10 cellular contexts compared by ENCODE assay signal in genomic region chr13:46728777-46729176, GRCh38.
DNase-seq lines count a peak whose midpoint lies in the region; ATAC-seq and TF ChIP-seq lines count a peak whose summit lies in the region.
"Had no signal": no experiment of that assay in that cellular context is flagged by ENCODE, and none has a peak within 500 bp of the region (broad histone marks: within the 10 kb centered on the region; RNA-seq: fewer than 3 reads in every experiment).

No MANE protein-coding gene starts in this region.

- no peaks in the 10 kb centered on the region for H3K4me1 Mint-ChIP-seq in activated T-cell treated with anti-CD3 and anti-CD28 coated beads, Interleukin-2, amount 50 U/mL, for 4 hours (ENCODE audit: low read depth)
- H3K4me1 Mint-ChIP-seq in Calu3 (ENCODE audit: low read depth, unreplicated experiment) = no peaks in the 10 kb centered on the region

- H3K27me3 Mint-ChIP-seq in activated T-cell treated with anti-CD3 and anti-CD28 coated beads, Interleukin-2, amount 50 U/mL, for 4 hours (ENCODE audit: low read depth) = no peaks in the 10 kb centered on the region
- no peaks in the 10 kb centered on the region for H3K27me3 Mint-ChIP-seq in Calu3 (ENCODE audit: unreplicated experiment)

- no peak overlapping the region for H2AFZ ChIP-seq in mammary epithelial cell (ENCODE audit: low read depth, low read length)

- no peaks in the 10 kb centered on the region for H3K9me3 ChIP-seq in mammary epithelial cell (replicated peaks; ENCODE audit: insufficient read depth, low read length)
- H3K9me3 ChIP-seq: HAP-1 had no signal

- H3K4me2 ChIP-seq in mammary epithelial cell (ENCODE audit: insufficient read depth, low read depth, low read length) = no peak overlapping the region

- no peak overlapping the region for H3K27ac Mint-ChIP-seq in Calu3 (ENCODE audit: unreplicated experiment)

- H3K4me3 Mint-ChIP-seq in activated T-cell treated with anti-CD3 and anti-CD28 coated beads, Interleukin-2, amount 50 U/mL, for 4 hours = no peak overlapping the region
- no peak overlapping the region for H3K4me3 Mint-ChIP-seq in Calu3 (ENCODE audit: low read depth, unreplicated experiment)

- ATAC-seq in activated T-cell treated with anti-CD3 and anti-CD28 coated beads, Interleukin-2, amount 50 U/mL, for 4 hours = no peak

- in situ Hi-C loops in mammary epithelial cell (cut with MboI; ENCODE audit: low sequenced_read_pairs in 2 of 2) = loop anchor here (10.0 kb wide), 3 partner anchors 174 to 234 kb away; partner anchors contain the start of gene LRCH1 (in 1 of the 2)

- dilution Hi-C loops in mammary epithelial cell (cut with HindIII; ENCODE audit: low sequenced_read_pairs) = no loop called here

- no peaks in the 10 kb centered on the region for H3K9me3 Mint-ChIP-seq in activated T-cell treated with anti-CD3 and anti-CD28 coated beads, Interleukin-2, amount 50 U/mL, for 4 hours
- H3K9me3 Mint-ChIP-seq in Calu3 (ENCODE audit: low read depth, unreplicated experiment) = no peaks in the 10 kb centered on the region

- peak; percentile 30 to 41 for DNase-seq in activated T-cell treated with anti-CD3 and anti-CD28 coated beads, Interleukin-2, amount 50 U/mL, for 48 hours
- no peak for DNase-seq in activated T-cell treated with anti-CD3 and anti-CD28 coated beads, Interleukin-2, amount 50 U/mL, for 4 hours
- DNase-seq in Kasumi-1 (lab: John Stamatoyannopoulos, UW) = peak; percentile 33
- peak; percentile 8 for DNase-seq in mammary epithelial cell
- peak; percentile 46 for DNase-seq in stimulated activated CD8-positive, alpha-beta memory T cell treated with anti-CD3 and anti-CD28 coated beads, Interleukin-4, amount 100 ng/mL, for 48 hours
- DNase-seq in effector CD8-positive, alpha-beta T cell (lab: John Stamatoyannopoulos, UW) = no peak
- no peak for DNase-seq in Calu3
- DNase-seq in NCI-H2081 treated with DMSO at 0.1 percent for 48 hours (lab: John Stamatoyannopoulos, UW) = no peak
- DNase-seq: NCI-H1694 had no signal

- no peak overlapping the region for H3K27ac ChIP-seq in mammary epithelial cell (ENCODE audit: insufficient read depth, low read depth, low read length)

- no peak overlapping the region for H3K4me3 ChIP-seq in mammary epithelial cell (replicated peaks in 1 of 3; ENCODE audit: insufficient read depth in 1 of 3, low read depth in 2 of 3, low read length in 3 of 3)
- H3K4me3 ChIP-seq: HAP-1 had no signal

- no peak overlapping the region for H3K9ac ChIP-seq in mammary epithelial cell (ENCODE audit: insufficient read depth, low read length)

- WGBS in mammary epithelial cell (ENCODE audit: low coverage, missing lambda C conversion rate) = 95% methylated on average over 7 of the region's 7 CpGs

- H3K4me1 ChIP-seq in mammary epithelial cell (ENCODE audit: insufficient read depth, low read length) = no peaks in the 10 kb centered on the region
- H3K4me1 ChIP-seq: HAP-1 had no signal

- CTCF ChIA-PET in mammary epithelial cell (lab: Charles Lee; ENCODE audit: low non-redundant PET) (no interaction called here), Calu3 (lab: Charles Lee) (no interaction called here)

- H3K36me3 ChIP-seq in mammary epithelial cell (ENCODE audit: insufficient read depth, low read length) = peaks cover 38% of the 10 kb centered on the region

- H3K27me3 ChIP-seq in mammary epithelial cell (ENCODE audit: insufficient read depth, low read length) = no peaks in the 10 kb centered on the region

- no peaks in the 10 kb centered on the region for H3K79me2 ChIP-seq in mammary epithelial cell (ENCODE audit: insufficient read depth, low read length)

- BruUV-seq in mammary epithelial cell (replicated peaks; lab: Mats Ljungman, UMichigan) (no TSS peak), Calu3 (replicated peaks; lab: Mats Ljungman, UMichigan) (no TSS peak)

- intact Hi-C loops in mammary epithelial cell (cut with micrococcal nuclease) = no loop called here
- intact Hi-C loops in Calu3 (cut with micrococcal nuclease; ENCODE audit: unreplicated experiment) = no loop called here

- TF ChIP-seq CTCF in mammary epithelial cell (conservative IDR thresholded peaks at IDR 0.05 in 1 of 2, IDR thresholded peaks at IDR 0.05 in 1 of 2; ENCODE audit: extremely low read depth in 1 of 2, insufficient read depth in 1 of 2, low read depth in 1 of 2, low read length in 2 of 2) (peak in 1 of 2 donors; percentile 26), Calu3 (IDR thresholded peaks at IDR 0.05; ENCODE audit: unreplicated experiment) (no peak)

- H4K20me1 ChIP-seq in mammary epithelial cell (ENCODE audit: insufficient read depth, low read length) = no peaks in the 10 kb centered on the region

- peaks cover 44% of the 10 kb centered on the region for H3K36me3 Mint-ChIP-seq in activated T-cell treated with anti-CD3 and anti-CD28 coated beads, Interleukin-2, amount 50 U/mL, for 4 hours (ENCODE audit: insufficient read depth)
- H3K36me3 Mint-ChIP-seq in Calu3 (ENCODE audit: insufficient read depth, unreplicated experiment) = peaks cover 6% of the 10 kb centered on the region

Comparison
In these comparisons a context has a peak if more than half of its experiments do, and no peak if none do; other contexts are left out.
1. DNase-seq: peak in activated T-cell treated with anti-CD3 and anti-CD28 coated beads, Interleukin-2, amount 50 U/mL, for 48 hours (2 of 2), Kasumi-1 (2 of 2), mammary epithelial cell (single experiment) and stimulated activated CD8-positive, alpha-beta memory T cell treated with anti-CD3 and anti-CD28 coated beads, Interleukin-4, amount 100 ng/mL, for 48 hours (single experiment); none in activated T-cell treated with anti-CD3 and anti-CD28 coated beads, Interleukin-2, amount 50 U/mL, for 4 hours (single experiment), effector CD8-positive, alpha-beta T cell (single experiment), Calu3 (single experiment) and NCI-H2081 treated with DMSO at 0.1 percent for 48 hours (single experiment).